ENCODE assay signal across 1 cellular context in genomic region chr1:91851130-91852010, GRCh38.
TF ChIP-seq lines count a peak whose summit lies in the region.

No MANE protein-coding gene starts in this region.

TF ChIP-seq in HEK293, 187 proteins besides CTCF, POLR2A, EP300 and RAD21 (continued from another document and continues in another):
- no peak for TF ChIP-seq PBX3 (CRISPR knock-in tag; IDR thresholded peaks at IDR 0.05)
- no peak for TF ChIP-seq ZNF174 (tag by site-specific recombination; IDR thresholded peaks at IDR 0.05)
- no peak for TF ChIP-seq ZNF792 (tag by site-specific recombination; IDR thresholded peaks at IDR 0.05)
- TF ChIP-seq ZNF19 (tag by site-specific recombination; IDR thresholded peaks at IDR 0.05; ENCODE audit: low read depth): no peak
- no peak for TF ChIP-seq ZBTB48 (tag by site-specific recombination; IDR thresholded peaks at IDR 0.05)
- TF ChIP-seq ZNF48 (tag by site-specific recombination; IDR thresholded peaks at IDR 0.05): no peak
- no peak for TF ChIP-seq ZNF521 (tag by site-specific recombination; IDR thresholded peaks at IDR 0.05)
- no peak; the same call in 1 of the 2 replicates for TF ChIP-seq KLF7 (tag by site-specific recombination; IDR thresholded peaks at IDR 0.05; ENCODE audit: borderline replicate concordance)
- 0 out of 2 replicates have a peak, but pooled peaks have one; percentile 53 for TF ChIP-seq ZSCAN30 (tag by site-specific recombination; IDR thresholded peaks at IDR 0.05)
- peak; percentile 9; the same call in 1 of the 2 replicates for TF ChIP-seq KLF9 (tag by site-specific recombination; IDR thresholded peaks at IDR 0.05; ENCODE audit: low read depth)
- no peak for TF ChIP-seq ZNF350 (tag by site-specific recombination; IDR thresholded peaks at IDR 0.05)
- TF ChIP-seq ZNF580 (tag by site-specific recombination; IDR thresholded peaks at IDR 0.05): peak; percentile 85
- no peak for TF ChIP-seq ZSCAN18 (tag by site-specific recombination; IDR thresholded peaks at IDR 0.05)
- TF ChIP-seq ZNF610 (tag by site-specific recombination; IDR thresholded peaks at IDR 0.05; ENCODE audit: borderline replicate concordance): 0 out of 2 replicates have a peak, but pooled peaks have one; percentile 36
- peak; percentile 72 for TF ChIP-seq ZNF366 (tag by site-specific recombination; conservative IDR thresholded peaks at IDR 0.05)
- no peak; the same call in none of the 2 replicates for TF ChIP-seq TRIM28 (IDR thresholded peaks at IDR 0.05; ENCODE audit: borderline replicate concordance, low read length)
- TF ChIP-seq ZNF335 (tag by site-specific recombination; conservative IDR thresholded peaks at IDR 0.05): peak; percentile 90
- TF ChIP-seq ZFP69B (tag by site-specific recombination; IDR thresholded peaks at IDR 0.05): peak; percentile 76
- no peak for TF ChIP-seq ZNF701 (tag by site-specific recombination; IDR thresholded peaks at IDR 0.05)
- peak; percentile 87; the same call in 1 of the 2 replicates for TF ChIP-seq ZNF660 (tag by site-specific recombination; IDR thresholded peaks at IDR 0.05)
- no peak for TF ChIP-seq ZFHX2 (tag by site-specific recombination; conservative IDR thresholded peaks at IDR 0.05)
- TF ChIP-seq TCF7L2 (IDR thresholded peaks at IDR 0.05; ENCODE audit: borderline replicate concordance, low read depth, low read length): no peak
- TF ChIP-seq ZNF311 (tag by site-specific recombination; IDR thresholded peaks at IDR 0.05; ENCODE audit: borderline replicate concordance): no peak
- no peak for TF ChIP-seq GLIS2 (tag by site-specific recombination; IDR thresholded peaks at IDR 0.05)
- TF ChIP-seq OVOL3 (tag by site-specific recombination; IDR thresholded peaks at IDR 0.05): peak; percentile 84
- TF ChIP-seq OSR2 (tag by site-specific recombination; IDR thresholded peaks at IDR 0.05): peak; percentile 86
- TF ChIP-seq ZNF623 (tag by site-specific recombination; IDR thresholded peaks at IDR 0.05): no peak
- no peak for TF ChIP-seq ZNF280D (tag by site-specific recombination; IDR thresholded peaks at IDR 0.05)
- peak; percentile 55 for TF ChIP-seq BCL11A (tag by site-specific recombination; IDR thresholded peaks at IDR 0.05; ENCODE audit: low read depth)
- peak; percentile 63 for TF ChIP-seq ZNF18 (tag by site-specific recombination; IDR thresholded peaks at IDR 0.05)
- peak; percentile 97 for TF ChIP-seq PRDM6 (tag by site-specific recombination; IDR thresholded peaks at IDR 0.05)
- TF ChIP-seq ZNF292 (tag by site-specific recombination; IDR thresholded peaks at IDR 0.05; ENCODE audit: borderline replicate concordance, low read depth): no peak
- no peak for TF ChIP-seq ZNF239 (tag by site-specific recombination; IDR thresholded peaks at IDR 0.05)
- no peak for TF ChIP-seq ZNF571 (tag by site-specific recombination; IDR thresholded peaks at IDR 0.05)
- no peak for TF ChIP-seq ZNF223 (tag by site-specific recombination; IDR thresholded peaks at IDR 0.05)
- peak; percentile 45 for TF ChIP-seq ZNF133 (tag by site-specific recombination; IDR thresholded peaks at IDR 0.05)
- no peak for TF ChIP-seq ZNF555 (tag by site-specific recombination; conservative IDR thresholded peaks at IDR 0.05)
- TF ChIP-seq KLF16 (tag by site-specific recombination; IDR thresholded peaks at IDR 0.05): no peak
- peak; percentile 79 for TF ChIP-seq ZNF629 (tag by site-specific recombination; IDR thresholded peaks at IDR 0.05)
- TF ChIP-seq ZBTB44 (tag by site-specific recombination; IDR thresholded peaks at IDR 0.05): peak; percentile 59; the same call in 1 of the 2 replicates
- no peak for TF ChIP-seq HOXD13 (CRISPR knock-in tag; IDR thresholded peaks at IDR 0.05; ENCODE audit: borderline replicate concordance)
- TF ChIP-seq ZBTB17 (tag by site-specific recombination; IDR thresholded peaks at IDR 0.05): peak; percentile 98
- no peak for TF ChIP-seq ZNF585B (tag by site-specific recombination; IDR thresholded peaks at IDR 0.05)
- TF ChIP-seq ZNF548 (tag by site-specific recombination; IDR thresholded peaks at IDR 0.05): no peak
- TF ChIP-seq ZNF488 (tag by site-specific recombination; IDR thresholded peaks at IDR 0.05): no peak
- TF ChIP-seq ZBTB8A (tag by site-specific recombination; IDR thresholded peaks at IDR 0.05): peak; percentile 25; the same call in 1 of the 2 replicates
- no peak for TF ChIP-seq SP2 (tag by site-specific recombination; IDR thresholded peaks at IDR 0.05)
- TF ChIP-seq ZNF704 (tag by site-specific recombination; IDR thresholded peaks at IDR 0.05): no peak
- peak; percentile 72; the same call in 1 of the 2 replicates for TF ChIP-seq ZNF24 (tag by site-specific recombination; IDR thresholded peaks at IDR 0.05)
- peak; percentile 90 for TF ChIP-seq ZNF561 (tag by site-specific recombination; IDR thresholded peaks at IDR 0.05; ENCODE audit: borderline replicate concordance)
- TF ChIP-seq REST (tag by site-specific recombination; IDR thresholded peaks at IDR 0.05): no peak
- TF ChIP-seq ZNF266 (tag by site-specific recombination; IDR thresholded peaks at IDR 0.05; ENCODE audit: low read depth): no peak
- no peak for TF ChIP-seq ZNF768 (tag by site-specific recombination; IDR thresholded peaks at IDR 0.05)
- TF ChIP-seq ZNF169 (tag by site-specific recombination; IDR thresholded peaks at IDR 0.05): no peak
- TF ChIP-seq MYNN (tag by site-specific recombination; IDR thresholded peaks at IDR 0.05; ENCODE audit: borderline replicate concordance): no peak
